Comparison of ENCODE assay signal across 22 cellular contexts in the genomic region with DNA sequence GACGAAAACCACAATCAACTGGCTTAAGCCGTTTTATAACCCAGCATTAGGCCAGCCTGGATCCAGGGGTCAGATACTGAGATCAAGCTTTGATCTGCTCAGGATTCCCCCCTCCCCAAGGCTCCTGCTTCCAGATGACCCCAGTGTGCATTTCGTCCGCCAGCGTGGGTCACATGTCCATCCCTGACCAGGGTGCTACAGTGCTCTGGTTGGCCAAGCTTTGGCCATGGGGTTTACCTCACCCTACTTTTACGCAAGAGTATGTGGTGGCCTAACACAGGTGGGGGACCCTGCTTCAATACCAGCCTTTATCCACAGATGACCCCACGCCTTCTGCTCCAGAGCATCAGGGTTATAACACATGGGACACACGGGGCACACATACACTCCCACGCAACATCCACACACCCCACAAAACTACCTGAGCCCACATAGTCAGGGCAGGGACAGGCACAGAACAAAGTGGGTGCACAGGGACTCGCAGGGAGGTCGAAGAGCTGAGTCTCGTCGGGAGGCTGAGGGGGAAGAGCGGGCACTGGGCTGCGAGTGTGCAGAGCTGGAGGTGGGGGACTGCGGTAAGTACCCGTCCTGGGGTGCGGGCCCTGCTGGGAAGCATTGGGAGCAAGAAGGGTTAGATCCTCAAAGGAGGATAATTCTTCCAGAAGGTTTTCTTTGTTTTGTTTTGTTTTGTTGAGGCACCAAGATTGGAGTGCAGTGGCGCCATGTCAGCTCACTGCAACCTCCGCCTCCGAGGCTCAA. TPM values are rescaled to one million over a fixed set of nuclear protein-coding genes. Genes with fewer than 3 reads are reported as not detected.
DNase-seq lines count a peak whose midpoint lies in the region; ATAC-seq and TF ChIP-seq lines count a peak whose summit lies in the region.
"Had no signal": no experiment of that assay in that cellular context is flagged by ENCODE, and none has a peak within 500 bp of the region (broad histone marks: within the 10 kb centered on the region; RNA-seq: fewer than 3 reads in every experiment).

No MANE protein-coding gene starts in this region.

- no peak overlapping the region for H2BK20ac ChIP-seq in IMR-90 (ENCODE audit: low read depth, low read length)

- no peak overlapping the region for H3K9ac ChIP-seq in IMR-90 (ENCODE audit: low read depth, low read length)

- H2AFZ ChIP-seq in IMR-90 (replicated peaks; ENCODE audit: low read length, poor library complexity) (no peak overlapping the region), osteoblast (ENCODE audit: low read length) (no peak overlapping the region)

- H4K91ac ChIP-seq in IMR-90 (ENCODE audit: insufficient read depth, low read depth, low read length) = no peak overlapping the region

- no peak overlapping the region for H3K27ac ChIP-seq in IMR-90 (ENCODE audit: insufficient read depth, low read length)
- no peak overlapping the region for H3K27ac ChIP-seq in osteoblast (ENCODE audit: low read depth, low read length)

- peak overlapping the region; percentile 72 for H2AK9ac ChIP-seq in IMR-90 (replicated peaks; ENCODE audit: low read depth, low read length, poor library complexity)

- no TSS peak for BruUV-seq in IMR-90 (replicated peaks; lab: Mats Ljungman, UMichigan)

- no peaks in the 10 kb centered on the region for H3K9me3 Mint-ChIP-seq in T-helper 2 cell treated with Interferon-gamma antibody and Interleukin-4, amounts not matched to agents 5 μg/mL and 100 μg/mL, for 36 hours
- H3K9me3 Mint-ChIP-seq in immature natural killer cell = no peaks in the 10 kb centered on the region
- H3K9me3 Mint-ChIP-seq in activated naive CD4-positive, alpha-beta T cell treated with anti-CD3 and anti-CD28 coated beads for 36 hours = no peaks in the 10 kb centered on the region
- H3K9me3 Mint-ChIP-seq in HFFc6 = no peaks in the 10 kb centered on the region
- H3K9me3 Mint-ChIP-seq: activated CD8-positive, alpha-beta T cell treated with anti-CD3 and anti-CD28 coated beads for 36 hours had no signal

- no peak overlapping the region for H3K14ac ChIP-seq in IMR-90 (replicated peaks; ENCODE audit: low read depth, low read length)

- no peak overlapping the region for H3K27ac Mint-ChIP-seq in T-helper 2 cell treated with Interferon-gamma antibody and Interleukin-4, amounts not matched to agents 5 μg/mL and 100 μg/mL, for 36 hours
- peak overlapping the region in 4 of 6 donors; percentile 21 to 57 (median 40) for H3K27ac Mint-ChIP-seq in immature natural killer cell
- no peak overlapping the region for H3K27ac Mint-ChIP-seq in activated naive CD4-positive, alpha-beta T cell treated with anti-CD3 and anti-CD28 coated beads for 36 hours
- no peak overlapping the region for H3K27ac Mint-ChIP-seq in HFFc6
- H3K27ac Mint-ChIP-seq: activated CD8-positive, alpha-beta T cell treated with anti-CD3 and anti-CD28 coated beads for 36 hours had no signal

- no peak for TF ChIP-seq POLR2A in IMR-90 (IDR thresholded peaks at IDR 0.05; ENCODE audit: low read depth, low read length)

- peaks cover 20% of the 10 kb centered on the region for H3K36me3 Mint-ChIP-seq in T-helper 2 cell treated with Interferon-gamma antibody and Interleukin-4, amounts not matched to agents 5 μg/mL and 100 μg/mL, for 36 hours (ENCODE audit: low read depth)
- peaks cover 0 to 6% (median 0%) of the 10 kb centered on the region in 3 donors for H3K36me3 Mint-ChIP-seq in immature natural killer cell
- peaks cover 5% of the 10 kb centered on the region for H3K36me3 Mint-ChIP-seq in activated naive CD4-positive, alpha-beta T cell treated with anti-CD3 and anti-CD28 coated beads for 36 hours (ENCODE audit: low read depth)
- H3K36me3 Mint-ChIP-seq in HFFc6 (ENCODE audit: low read depth) = peaks cover 9% of the 10 kb centered on the region; the same call in 1 of the 2 replicates

- H3K4me3 Mint-ChIP-seq in T-helper 2 cell treated with Interferon-gamma antibody and Interleukin-4, amounts not matched to agents 5 μg/mL and 100 μg/mL, for 36 hours = peak overlapping the region; percentile 30
- H3K4me3 Mint-ChIP-seq in immature natural killer cell (peak overlapping the region in 3 of 5 donors; percentile 66 to 74 (median 67)), HFFc6 (no peak overlapping the region)
- no peak overlapping the region for H3K4me3 Mint-ChIP-seq in activated naive CD4-positive, alpha-beta T cell treated with anti-CD3 and anti-CD28 coated beads for 36 hours
- H3K4me3 Mint-ChIP-seq: activated CD8-positive, alpha-beta T cell treated with anti-CD3 and anti-CD28 coated beads for 36 hours had no signal

- ATAC-seq in IMR-90 (ENCODE audit: low read depth) (no peak), HG03045 (IDR thresholded peaks at IDR 0.05; ENCODE audit: unreplicated experiment) (no peak)
- ATAC-seq: activated CD8-positive, alpha-beta T cell treated with anti-CD3 and anti-CD28 coated beads for 36 hours; GM12878 had no signal

- 98% methylated on average over 8 of the region's 21 CpGs; no CpG with 5 or more reads in 1 of the 2 experiments for WGBS in IMR-90 (ENCODE audit: extremely low coverage in 2 of 2, insufficient read length in 1 of 2), 2 experiments

- H3K4me3 ChIP-seq in IMR-90 (ENCODE audit: insufficient read depth, low read depth, low read length) (no peak overlapping the region), osteoblast (ENCODE audit: insufficient read depth, low read length) (no peak overlapping the region)
- H3K4me3 ChIP-seq: GM12878 had no signal

- peaks cover 9% of the 10 kb centered on the region for H3K79me2 ChIP-seq in osteoblast (ENCODE audit: insufficient read depth, low read length)

- H3K4ac ChIP-seq in IMR-90 (ENCODE audit: low read depth, low read length) = no peak overlapping the region

- peaks cover 4 to 25% of the 10 kb centered on the region in 2 experiments for H3K79me1 ChIP-seq in IMR-90 (ENCODE audit: low read depth in 1 of 2, low read length in 2 of 2)

- H3K9me3 ChIP-seq in IMR-90 (ENCODE audit: control insufficient read depth, insufficient read depth, low read length) (no peaks in the 10 kb centered on the region; the same call in 1 of the 2 replicates), osteoblast (ENCODE audit: low read depth, low read length) (no peaks in the 10 kb centered on the region)
- H3K9me3 ChIP-seq: right atrium auricular region, upper lobe of left lung had no signal

- no peak overlapping the region for H3K23ac ChIP-seq in IMR-90 (ENCODE audit: low read depth, low read length)

- dilution Hi-C loops in IMR-90 (cut with HindIII; ENCODE audit: low sequenced_read_pairs, unreplicated experiment) = no loop called here

- no peak overlapping the region for H2BK15ac ChIP-seq in IMR-90 (ENCODE audit: low read depth, low read length)

- no peak overlapping the region for H3K56ac ChIP-seq in IMR-90 (ENCODE audit: extremely low read depth, insufficient read depth, low read length)

- H3K4me2 ChIP-seq in IMR-90 (ENCODE audit: low read depth, low read length) (no peak overlapping the region), osteoblast (ENCODE audit: insufficient read depth, low read length) (no peak overlapping the region)

- H4K20me1 ChIP-seq in IMR-90 (ENCODE audit: insufficient read depth, low read length) (peaks cover under 1% of the 10 kb centered on the region; the same call in 1 of the 2 replicates), osteoblast (ENCODE audit: insufficient read depth, low read length) (no peaks in the 10 kb centered on the region)

- H3K4me1 ChIP-seq in IMR-90 (ENCODE audit: control insufficient read depth, insufficient read depth, low read length) (peaks cover 21% of the 10 kb centered on the region), osteoblast (ENCODE audit: insufficient read depth, low read length) (peaks cover 30% of the 10 kb centered on the region)

- no peak overlapping the region for H3K18ac ChIP-seq in IMR-90 (ENCODE audit: low read depth, low read length)

- no peak overlapping the region for H2AK5ac ChIP-seq in IMR-90 (ENCODE audit: low read depth, low read length)

- POLR2A ChIA-PET in IMR-90 (lab: Charles Lee; ENCODE audit: unreplicated experiment) = no interaction called here

- intact Hi-C loops in IMR-90 (cut with micrococcal nuclease) = no loop called here
- intact Hi-C loops in activated naive CD4-positive, alpha-beta T cell treated with anti-CD3 and anti-CD28 coated beads for 36 hours (cut with micrococcal nuclease) = no loop called here

- H4K8ac ChIP-seq in IMR-90 (ENCODE audit: low read depth in 2 of 2, low read length in 2 of 2) = no peak overlapping the region

- peaks cover 14% of the 10 kb centered on the region for H3K4me1 Mint-ChIP-seq in T-helper 2 cell treated with Interferon-gamma antibody and Interleukin-4, amounts not matched to agents 5 μg/mL and 100 μg/mL, for 36 hours (ENCODE audit: low read depth)
- H3K4me1 Mint-ChIP-seq in immature natural killer cell (peaks cover 19 to 25% of the 10 kb centered on the region in 2 donors), HFFc6 (ENCODE audit: low read depth) (peaks cover 21% of the 10 kb centered on the region)
- H3K4me1 Mint-ChIP-seq in activated naive CD4-positive, alpha-beta T cell treated with anti-CD3 and anti-CD28 coated beads for 36 hours (ENCODE audit: low read depth) = peaks cover 25% of the 10 kb centered on the region

- peaks cover 20% of the 10 kb centered on the region for H3K9me1 ChIP-seq in IMR-90 (ENCODE audit: insufficient read depth, low read length)

- H3K36me3 ChIP-seq in IMR-90 (ENCODE audit: control insufficient read depth, insufficient read depth, low read length) (peaks cover 17% of the 10 kb centered on the region), osteoblast (ENCODE audit: insufficient read depth, low read length) (no peaks in the 10 kb centered on the region)
- H3K36me3 ChIP-seq: right atrium auricular region had no signal

- TF ChIP-seq CTCF in IMR-90 (conservative IDR thresholded peaks at IDR 0.05; ENCODE audit: low read depth, low read length) = no peak
- TF ChIP-seq CTCF in osteoblast (IDR thresholded peaks at IDR 0.05; ENCODE audit: extremely low read depth, low read depth, low read length) = no peak
- no peak for TF ChIP-seq CTCF in HFFc6 (IDR thresholded peaks at IDR 0.05)

- CTCF ChIA-PET in IMR-90 (lab: Yijun Ruan, JAX) = no interaction called here
- CTCF ChIA-PET in activated naive CD4-positive, alpha-beta T cell treated with anti-CD3 and anti-CD28 coated beads for 36 hours (lab: Charles Lee) = interaction anchor here (1.2 kb wide), 1 partner anchor 41 kb away, joined by 3 read pairs; no protein-coding TSS in a partner anchor

- H3K27me3 Mint-ChIP-seq in T-helper 2 cell treated with Interferon-gamma antibody and Interleukin-4, amounts not matched to agents 5 μg/mL and 100 μg/mL, for 36 hours (ENCODE audit: low read depth) = no peaks in the 10 kb centered on the region
- peaks cover 10 to 24% (median 23%) of the 10 kb centered on the region in 3 donors for H3K27me3 Mint-ChIP-seq in immature natural killer cell (ENCODE audit: low read depth in 3 of 3)
- peaks cover 4% of the 10 kb centered on the region for H3K27me3 Mint-ChIP-seq in activated naive CD4-positive, alpha-beta T cell treated with anti-CD3 and anti-CD28 coated beads for 36 hours (ENCODE audit: low read depth)
- peaks cover 3% of the 10 kb centered on the region; the same call in 1 of the 2 replicates for H3K27me3 Mint-ChIP-seq in HFFc6 (ENCODE audit: insufficient read depth)
- H3K27me3 Mint-ChIP-seq: activated CD8-positive, alpha-beta T cell treated with anti-CD3 and anti-CD28 coated beads for 36 hours had no signal

- H2BK5ac ChIP-seq in IMR-90 (ENCODE audit: low read depth, low read length, poor library complexity, severe bottlenecking) = no peak overlapping the region

- H3K27me3 ChIP-seq in IMR-90 (ENCODE audit: control insufficient read depth, insufficient read depth, low read length) (no peaks in the 10 kb centered on the region), osteoblast (ENCODE audit: insufficient read depth, low read length) (no peaks in the 10 kb centered on the region)
- H3K27me3 ChIP-seq: right atrium auricular region, upper lobe of left lung had no signal

- no peak overlapping the region for H4K5ac ChIP-seq in IMR-90 (ENCODE audit: low read depth, low read length)

- DNase-seq in T-helper 2 cell treated with Interferon-gamma antibody and Interleukin-4, amounts not matched to agents 5 μg/mL and 100 μg/mL, for 36 hours (ENCODE audit: low spot score) = no peak
- DNase-seq in T-helper 2 cell (no peak), IMR-90 (no peak), immature natural killer cell (no peak), osteoblast (ENCODE audit: insufficient read length, low spot score, missing footprints) (peak; percentile 60), HFFc6 (no peak)
- no peak for DNase-seq in activated naive CD4-positive, alpha-beta T cell treated with anti-CD3 and anti-CD28 coated beads for 36 hours
- DNase-seq: 8988T; activated CD8-positive, alpha-beta T cell treated with anti-CD3 and anti-CD28 coated beads for 36 hours; dermis blood vessel endothelial cell; DMS153; erythroblast; foreskin melanocyte; midbrain; NCI-H526; occipital lobe; stimulated activated naive CD4-positive, alpha-beta T cell; upper lobe of left lung had no signal

- TF ChIP-seq RAD21 in IMR-90 (IDR thresholded peaks at IDR 0.05; ENCODE audit: low read length) = no peak

- no peak overlapping the region for H2BK120ac ChIP-seq in IMR-90 (ENCODE audit: low read depth, low read length)

- in situ Hi-C loops in IMR-90 (cut with MboI; ENCODE audit: low sequenced_read_pairs) = no loop called here

RNA-seq across cellular contexts. Expression of gene SQSTM1, which starts 5.0 kb away (rescaled TPM):
- 168 and 184 TPM in 2 replicates for total RNA-seq in IMR-90 (2012; rRNA removed)
- polyA plus RNA-seq in IMR-90 (2012; rRNA removed) = 152 and 201 TPM in 2 replicates
- 153 and 219 TPM in 2 replicates for polyA plus RNA-seq in IMR-90 (2012; cell fraction: cytosol; rRNA removed)
- 377 and 407 TPM in 2 replicates for polyA plus RNA-seq in IMR-90 (2012; cell fraction: nucleus; rRNA removed; ENCODE audit: low replicate concordance)
- 100 to 1,000 TPM; 256 to 292 (median 268) TPM for polyA plus RNA-seq in immature natural killer cell
- total RNA-seq in osteoblast = 826 and 992 TPM in 2 replicates
- total RNA-seq in activated naive CD4-positive, alpha-beta T cell treated with anti-CD3 and anti-CD28 coated beads for 36 hours = 100 to 1,000 TPM; 109 to 114 TPM
- 100 to 1,000 TPM; 188 to 282 (median 280) TPM for total RNA-seq in HFFc6 (2021; fragmentation: NEBNext Ultra II Directional; extraction: Animal tissue kit (Norgen Biotek cat#: 25700))

RNA-seq across cellular contexts. Expression of gene MGAT4B, which starts 9.0 kb away (rescaled TPM):
- total RNA-seq in IMR-90 (2012; rRNA removed) (53.9 and 73.7 TPM in 2 replicates), osteoblast (90.5 and 95.9 TPM in 2 replicates)
- polyA plus RNA-seq in IMR-90 (2012; rRNA removed) (155 and 164 TPM in 2 replicates), immature natural killer cell (10 to 100 TPM in 2 of 3 donors, 1 to 10 TPM in 1; 8.7 to 16.3 (median 15.0) TPM)
- 148 and 266 TPM in 2 replicates for polyA plus RNA-seq in IMR-90 (2012; cell fraction: cytosol; rRNA removed)
- polyA plus RNA-seq in IMR-90 (2012; cell fraction: nucleus; rRNA removed; ENCODE audit: low replicate concordance) = 388 and 999 TPM in 2 replicates
- 10 to 100 TPM; 57.7 to 59.9 TPM for total RNA-seq in activated naive CD4-positive, alpha-beta T cell treated with anti-CD3 and anti-CD28 coated beads for 36 hours
- 100 to 1,000 TPM; 129 to 166 (median 148) TPM for total RNA-seq in HFFc6 (2021; fragmentation: NEBNext Ultra II Directional; extraction: Animal tissue kit (Norgen Biotek cat#: 25700))

RNA-seq across cellular contexts. Expression of gene LTC4S, which starts 21.9 kb away (rescaled TPM):
- total RNA-seq in IMR-90 (2012; rRNA removed) (not detected in 2 replicates), osteoblast (1.4 and 1.5 TPM in 2 replicates)
- polyA plus RNA-seq in IMR-90 (2012; rRNA removed) (0.72 and 1.9 TPM in 2 replicates), immature natural killer cell (1 to 10 TPM; 2.3 to 5.8 (median 5.8) TPM)
- polyA plus RNA-seq in IMR-90 (2012; cell fraction: cytosol; rRNA removed) = 1.3 and 3.2 TPM in 2 replicates
- 2.3 and 12.6 TPM in 2 replicates for polyA plus RNA-seq in IMR-90 (2012; cell fraction: nucleus; rRNA removed; ENCODE audit: low replicate concordance)
- under 1 TPM in 1 of 2 experiments, not detected in 1; 0.79 TPM for total RNA-seq in activated naive CD4-positive, alpha-beta T cell treated with anti-CD3 and anti-CD28 coated beads for 36 hours
- total RNA-seq in HFFc6 (2021; fragmentation: NEBNext Ultra II Directional; extraction: Animal tissue kit (Norgen Biotek cat#: 25700)) = not detected
- total RNA-seq: H4 had no signal

RNA-seq across cellular contexts. Expression of gene MRNIP, which starts 42.9 kb away (rescaled TPM):
- 6.6 and 7.2 TPM in 2 replicates for total RNA-seq in IMR-90 (2012; rRNA removed)
- 20.3 and 24.7 TPM in 2 replicates for polyA plus RNA-seq in IMR-90 (2012; rRNA removed)
- polyA plus RNA-seq in IMR-90 (2012; cell fraction: cytosol; rRNA removed) = 9.9 and 11.2 TPM in 2 replicates
- 140 and 168 TPM in 2 replicates for polyA plus RNA-seq in IMR-90 (2012; cell fraction: nucleus; rRNA removed; ENCODE audit: low replicate concordance)
- polyA plus RNA-seq in immature natural killer cell = 1 to 10 TPM; 3.4 to 6.2 (median 4.2) TPM
- 10.1 and 12.7 TPM in 2 replicates for total RNA-seq in osteoblast
- total RNA-seq in activated naive CD4-positive, alpha-beta T cell treated with anti-CD3 and anti-CD28 coated beads for 36 hours = 10 to 100 TPM; 16.2 to 16.3 TPM
- total RNA-seq in HFFc6 (2021; fragmentation: NEBNext Ultra II Directional; extraction: Animal tissue kit (Norgen Biotek cat#: 25700)) = 10 to 100 TPM in 3 of 6 experiments, 1 to 10 TPM in 3; 8.2 to 13.5 (median 9.9) TPM

Comparison
In these comparisons a context has a peak if more than half of its experiments do, and no peak if none do; other contexts are left out.
1. H3K27ac Mint-ChIP-seq: peak in immature natural killer cell (4 of 6); none in T-helper 2 cell treated with Interferon-gamma antibody and Interleukin-4, amounts not matched to agents 5 μg/mL and 100 μg/mL, for 36 hours (single experiment), activated naive CD4-positive, alpha-beta T cell treated with anti-CD3 and anti-CD28 coated beads for 36 hours (single experiment) and HFFc6 (single experiment).
2. H3K4me3 Mint-ChIP-seq: peak in T-helper 2 cell treated with Interferon-gamma antibody and Interleukin-4, amounts not matched to agents 5 μg/mL and 100 μg/mL, for 36 hours (single experiment) and immature natural killer cell (3 of 5); none in activated naive CD4-positive, alpha-beta T cell treated with anti-CD3 and anti-CD28 coated beads for 36 hours (single experiment) and HFFc6 (single experiment).